ENCODE assay signal across 32 cellular contexts in the genomic region with DNA sequence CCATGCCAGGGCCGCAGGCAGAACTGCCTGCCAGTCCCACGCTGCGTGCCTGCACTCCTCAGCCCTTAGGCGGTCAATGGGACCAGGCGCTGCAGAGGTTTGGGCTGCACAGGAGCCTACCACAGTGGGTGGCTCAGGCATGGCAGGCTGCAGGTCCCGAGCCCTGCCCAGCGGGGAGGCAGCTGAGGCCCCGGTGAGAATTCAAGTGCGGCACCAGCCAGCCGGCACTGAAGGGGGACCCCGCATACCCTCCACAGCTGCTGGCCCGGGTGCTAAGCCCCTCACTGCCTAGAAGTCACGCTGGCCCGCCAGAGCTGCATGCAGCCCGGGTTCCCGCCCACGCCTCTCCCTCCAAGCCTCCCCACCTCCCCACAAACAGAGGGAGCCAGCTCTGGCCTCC.
"Had no signal": no experiment of that assay in that cellular context is flagged by ENCODE, and none has a peak within 500 bp of the region (broad histone marks: within the 10 kb centered on the region; RNA-seq: fewer than 3 reads in every experiment).

No MANE protein-coding gene starts in this region.

- H3K27ac ChIP-seq: brain microvascular endothelial cell, VCaP had no signal

- DNase-seq: activated B cell treated with CpG ODN at 0.5 μM for 24 hours; activated CD4-positive, alpha-beta memory T cell treated with anti-CD3 and anti-CD28 coated beads for 36 hours; activated CD4-positive, alpha-beta T cell treated with anti-CD3 and anti-CD28 coated beads for 4 hours; activated CD4-positive, alpha-beta T cell treated with anti-CD3 and anti-CD28 coated beads, Interleukin-2, amount 50 U/mL, for 1 hour; activated CD4-positive, CD25-positive, alpha-beta regulatory T cell treated with anti-CD3 and anti-CD28 coated beads, Interleukin-2, amount 50 U/mL, for 72 hours; activated CD8-positive, alpha-beta memory T cell treated with anti-CD3 and anti-CD28 coated beads, Interleukin-2, amount 10 ng/mL, durations not matched to agents 7 days and 5 days; activated effector memory CD4-positive, alpha-beta T cell treated with anti-CD3 and anti-CD28 coated beads, Interleukin-2, amount 50 U/mL, for 16 hours; activated naive CD4-positive, alpha-beta T cell; activated naive CD4-positive, alpha-beta T cell treated with anti-CD3 and anti-CD28 coated beads, Interleukin-2, amount 50 U/mL, for 16 hours; activated naive CD8-positive, alpha-beta T cell treated with anti-CD3 and anti-CD28 coated beads for 36 hours; activated T-cell treated with anti-CD3 and anti-CD28 coated beads, Interleukin-2, amount 50 U/mL, for 1 hour; activated T-cell treated with anti-CD3 and anti-CD28 coated beads, Interleukin-2, amount 50 U/mL, for 72 hours; amniotic stem cell; brain microvascular endothelial cell; central memory CD4-positive, alpha-beta T cell; Karpas-422; KBM-7; NCI-H1105 treated with DMSO at 0.1 percent for 48 hours; NCI-H1436; NCI-H1694; NCI-H1930; NCI-H2081 treated with DMSO at 0.1 percent for 48 hours; NCI-H345; NCI-H524 treated with DMSO at 0.1 percent for 48 hours; SIG-M5; SW 1271; T-helper 1 cell; T-helper 2 cell; T-helper 9 cell had no signal

- H3K36me3 ChIP-seq: brain microvascular endothelial cell had no signal

- ATAC-seq: activated CD8-positive, alpha-beta memory T cell treated with anti-CD3 and anti-CD28 coated beads, Interleukin-2, amount 10 ng/mL, durations not matched to agents 7 days and 5 days; activated T-cell treated with anti-CD3 and anti-CD28 coated beads, Interleukin-2, amount 50 U/mL, for 72 hours; activated T-helper 17 cell treated with anti-CD3 and anti-CD28 coated beads, Interleukin-2, amount 50 U/mL, for 72 hours; Panc1 had no signal

- H3K27me3 ChIP-seq: brain microvascular endothelial cell had no signal
